17 cellular contexts compared by ENCODE assay signal in genomic region chr19:33297401-33298145, GRCh38. TPM values are rescaled to one million over a fixed set of nuclear protein-coding genes. Genes with fewer than 3 reads are reported as not detected.
A peak's percentile ranks its signal among the peaks of the same experiment; 100 is the strongest.
DNase-seq lines count a peak whose midpoint lies in the region; ATAC-seq and TF ChIP-seq lines count a peak whose summit lies in the region.
"Had no signal": no experiment of that assay in that cellular context is flagged by ENCODE, and none has a peak within 500 bp of the region (broad histone marks: within the 10 kb centered on the region; RNA-seq: fewer than 3 reads in every experiment).

No MANE protein-coding gene starts in this region.

- WGBS in prostate gland, result 62% methylated on average over 11 of the region's 11 CpGs

- no peak overlapping the region for H3K4me3 ChIP-seq in prostate gland

- DNase-seq in D341Med (ENCODE audit: low spot score), result peak; percentile 30
- DNase-seq in NCI-H526 treated with DMSO at 0.1 percent for 48 hours (lab: John Stamatoyannopoulos, UW), result peak; percentile 23
- peak; percentile 62 for DNase-seq in islet precursor cell
- no peak for DNase-seq in prostate gland (ENCODE audit: low spot score)
- DNase-seq in NCI-H1105 treated with DMSO at 0.1 percent for 48 hours (lab: John Stamatoyannopoulos, UW), result no peak
- DNase-seq in Ammon's horn (ENCODE audit: low spot score), result no peak
- DNase-seq: amniotic stem cell, H9, lower lobe of right lung, NCI-H1092, T-helper 1 cell, WERI-Rb-1 had no signal

- no peaks in the 10 kb centered on the region for H3K27me3 ChIP-seq in prostate gland (replicated peaks; ENCODE audit: insufficient read depth)

- intact Hi-C loops in prostate gland (cut with DNase I), result no loop called here

- H3K27ac ChIP-seq in prostate gland, result peak overlapping the region; percentile 70 to 73
- H3K27ac ChIP-seq: WERI-Rb-1 had no signal

- no peak for TF ChIP-seq POLR2A in prostate gland (IDR thresholded peaks at IDR 0.05)

- H3K4me1 ChIP-seq in prostate gland (replicated peaks), result peaks cover 28% of the 10 kb centered on the region

- no peaks in the 10 kb centered on the region for H3K36me3 ChIP-seq in prostate gland
- H3K36me3 ChIP-seq: lower lobe of right lung, WERI-Rb-1 had no signal

- no peak for ATAC-seq in HG02610 (IDR thresholded peaks at IDR 0.05; ENCODE audit: unreplicated experiment)
- no peak for ATAC-seq in GM18519 (IDR thresholded peaks at IDR 0.05; ENCODE audit: low FRiP score, unreplicated experiment)
- ATAC-seq: activated T-helper 17 cell treated with anti-CD3 and anti-CD28 coated beads, Interleukin-2, amount 50 U/mL, for 72 hours; lower lobe of right lung; naive thymus-derived CD8-positive, alpha-beta T cell had no signal

- no peak for TF ChIP-seq CTCF in prostate gland (IDR thresholded peaks at IDR 0.05)

- no peaks in the 10 kb centered on the region for H3K9me3 ChIP-seq in prostate gland
- H3K9me3 ChIP-seq: lower lobe of right lung had no signal

RNA-seq across cellular contexts. Expression of gene CEBPA, which starts 4.8 kb away (rescaled TPM):
- 10 to 100 TPM; 25.2 to 58.7 TPM for total RNA-seq in prostate gland
- total RNA-seq: RPMI7951 had no signal

Comparison
In these comparisons a context has a peak if more than half of its experiments do, and no peak if none do; other contexts are left out.
1. DNase-seq: peak in D341Med (single experiment), NCI-H526 treated with DMSO at 0.1 percent for 48 hours (single experiment) and islet precursor cell (single experiment); none in prostate gland (single experiment), NCI-H1105 treated with DMSO at 0.1 percent for 48 hours (single experiment) and Ammon's horn (single experiment).